8 cellular contexts compared by ENCODE assay signal in genomic region chr5:154039458-154039829, GRCh38. TPM values are rescaled to one million over a fixed set of nuclear protein-coding genes. Genes with fewer than 3 reads are reported as not detected.
DNase-seq lines count a peak whose midpoint lies in the region; ATAC-seq and TF ChIP-seq lines count a peak whose summit lies in the region.

No MANE protein-coding gene starts in this region.

- H3K27me3 ChIP-seq in right atrium auricular region (no peaks in the 10 kb centered on the region), breast epithelium (no peaks in the 10 kb centered on the region)

- TF ChIP-seq CTCF in right atrium auricular region (IDR thresholded peaks at IDR 0.05) (no peak), breast epithelium (IDR thresholded peaks at IDR 0.05) (no peak), mesothelial cell of epicardium (IDR thresholded peaks at IDR 0.05; ENCODE audit: unreplicated experiment) (no peak)

- intact Hi-C loops in cardiac septum (cut with DNase I) (no loop called here), breast epithelium (cut with DNase I; ENCODE audit: low total_unique reads) (no loop called here)

- no peak for ATAC-seq in GM18858 (IDR thresholded peaks at IDR 0.05; ENCODE audit: unreplicated experiment)

- peak overlapping the region; percentile 94 for H3K4me3 Mint-ChIP-seq in mesothelial cell of epicardium

- H3K36me3 Mint-ChIP-seq in mesothelial cell of epicardium, result no peaks in the 10 kb centered on the region

- H3K27ac Mint-ChIP-seq in mesothelial cell of epicardium, result peak overlapping the region; percentile 95

- no peak for TF ChIP-seq POLR2A in breast epithelium (IDR thresholded peaks at IDR 0.05)

- peaks cover 0 to 63% of the 10 kb centered on the region in 2 donors for H3K4me1 ChIP-seq in right atrium auricular region
- H3K4me1 ChIP-seq in breast epithelium, result peaks cover 0 to 6% of the 10 kb centered on the region in 2 donors

- DNase-seq in right atrium auricular region (ENCODE audit: low spot score), result no peak
- no peak for DNase-seq in cardiac septum (ENCODE audit: low spot score)
- no peak for DNase-seq in breast epithelium (ENCODE audit: low spot score in 2 of 2)
- no peak for DNase-seq in mesothelial cell of epicardium (ENCODE audit: low spot score in 2 of 2, unreplicated experiment in 2 of 2)
- no peak for DNase-seq in nucleus accumbens (lab: John Stamatoyannopoulos, UW)
- DNase-seq in stimulated activated CD4-positive, alpha-beta T cell treated with anti-CD3 and anti-CD28 coated beads, Interleukin-2, amount 100 ng/mL, for 48 hours, result no peak
- no peak for DNase-seq in NCI-H2107 treated with DMSO at 0.1 percent for 48 hours (lab: John Stamatoyannopoulos, UW; ENCODE audit: unreplicated experiment)

- H3K36me3 ChIP-seq in right atrium auricular region (no peaks in the 10 kb centered on the region), breast epithelium (no peaks in the 10 kb centered on the region)

- peaks cover 19% of the 10 kb centered on the region for H3K4me1 Mint-ChIP-seq in mesothelial cell of epicardium

- H3K27ac ChIP-seq in right atrium auricular region, result peak overlapping the region; percentile 90 to 92
- peak overlapping the region in 1 of 2 donors; percentile 82 for H3K27ac ChIP-seq in breast epithelium

- peak overlapping the region; percentile 77 to 80 for H3K4me3 ChIP-seq in right atrium auricular region
- peak overlapping the region; percentile 75 to 89 (median 76) for H3K4me3 ChIP-seq in breast epithelium

- H3K9me3 Mint-ChIP-seq in mesothelial cell of epicardium, result no peaks in the 10 kb centered on the region

- H3K27me3 Mint-ChIP-seq in mesothelial cell of epicardium (ENCODE audit: low read depth), result no peaks in the 10 kb centered on the region

- H3K9me3 ChIP-seq in right atrium auricular region (no peaks in the 10 kb centered on the region), breast epithelium (no peaks in the 10 kb centered on the region)

RNA-seq across cellular contexts. Expression of gene MFAP3, which starts 0.7 kb away (rescaled TPM):
- total RNA-seq in right atrium auricular region (10 to 100 TPM; 34.3 to 72.4 TPM), cardiac septum (33.3 TPM), breast epithelium (10 to 100 TPM; 39.3 to 47.9 (median 43.0) TPM), mesothelial cell of epicardium (41.5 to 42.2 TPM (median 41.5 TPM) in 3 replicates)

RNA-seq across cellular contexts. Expression of gene FAM114A2, which starts 0.7 kb away (rescaled TPM):
- total RNA-seq in right atrium auricular region (10 to 100 TPM; 11.1 to 18.5 TPM), cardiac septum (37.6 TPM), breast epithelium (10 to 100 TPM; 21.6 to 32.1 (median 22.0) TPM), mesothelial cell of epicardium (27.6 to 29.2 TPM (median 28.3 TPM) in 3 replicates)
